ENCODE assay signal across 8 cellular contexts in genomic region chr2:121076885-121077549, GRCh38.
A peak's percentile ranks its signal among the peaks of the same experiment; 100 is the strongest.
DNase-seq lines count a peak whose midpoint lies in the region; ATAC-seq and TF ChIP-seq lines count a peak whose summit lies in the region.

No MANE protein-coding gene starts in this region.

- H3K4me1 ChIP-seq in fibroblast of lung (ENCODE audit: control insufficient read depth, extremely low read depth, insufficient read depth, low read length) (no peaks in the 10 kb centered on the region), osteoblast (ENCODE audit: insufficient read depth, low read length) (peaks cover 7% of the 10 kb centered on the region), vagina (peaks cover 9% of the 10 kb centered on the region)

- no peak overlapping the region for H3K27ac ChIP-seq in fibroblast of lung (ENCODE audit: insufficient read depth, low read length)
- H3K27ac ChIP-seq in osteoblast (ENCODE audit: low read depth, low read length), result no peak overlapping the region
- no peak overlapping the region for H3K27ac ChIP-seq in vagina

- TF ChIP-seq POLR2A in vagina (IDR thresholded peaks at IDR 0.05), result no peak

- intact Hi-C loops in vagina (cut with DNase I), result loop anchor here (2.0 to 10.0 kb wide), 2 partner anchors 212 to 382 kb away; no protein-coding TSS in a partner anchor

- H3K27me3 ChIP-seq in GM06990 (replicated peaks; ENCODE audit: control insufficient read depth, insufficient read depth, low read length), result peaks cover 2% of the 10 kb centered on the region
- H3K27me3 ChIP-seq in fibroblast of lung (ENCODE audit: control insufficient read depth, insufficient read depth, low read length), result peaks cover 3% of the 10 kb centered on the region
- H3K27me3 ChIP-seq in osteoblast (ENCODE audit: insufficient read depth, low read length), result peaks cover 7% of the 10 kb centered on the region
- peaks cover 4% of the 10 kb centered on the region for H3K27me3 ChIP-seq in vagina

- no peak overlapping the region for H3K9ac ChIP-seq in fibroblast of lung (ENCODE audit: insufficient read depth, low read length)

- H3K79me2 ChIP-seq in fibroblast of lung (ENCODE audit: control insufficient read depth, insufficient read depth, low read length) (no peaks in the 10 kb centered on the region), osteoblast (ENCODE audit: insufficient read depth, low read length) (no peaks in the 10 kb centered on the region)

- TF ChIP-seq CTCF in GM06990 (IDR thresholded peaks at IDR 0.05; ENCODE audit: insufficient read depth, low read length, poor library complexity, severe bottlenecking) (peak; percentile 98), fibroblast of lung (conservative IDR thresholded peaks at IDR 0.05 in 1 of 2, IDR thresholded peaks at IDR 0.05 in 1 of 2; ENCODE audit: low read depth in 1 of 2, low read length in 2 of 2) (peak; percentile 73 to 83), osteoblast (IDR thresholded peaks at IDR 0.05; ENCODE audit: extremely low read depth, low read depth, low read length) (peak; percentile 87), vagina (IDR thresholded peaks at IDR 0.05) (peak; percentile 27 to 69 (median 33))

- H3K4me2 ChIP-seq in fibroblast of lung (ENCODE audit: extremely low read depth, insufficient read depth, low read length) (no peak overlapping the region), osteoblast (ENCODE audit: insufficient read depth, low read length) (no peak overlapping the region)

- no peak overlapping the region for H2AFZ ChIP-seq in fibroblast of lung (ENCODE audit: low read length)
- no peak overlapping the region for H2AFZ ChIP-seq in osteoblast (ENCODE audit: low read length)

- H3K9me3 ChIP-seq in fibroblast of lung (ENCODE audit: control insufficient read depth, insufficient read depth, low read depth, low read length), result no peaks in the 10 kb centered on the region
- H3K9me3 ChIP-seq in osteoblast (ENCODE audit: low read depth, low read length), result no peaks in the 10 kb centered on the region
- no peaks in the 10 kb centered on the region for H3K9me3 ChIP-seq in vagina

- ATAC-seq in HG02678 (IDR thresholded peaks at IDR 0.05; ENCODE audit: unreplicated experiment) (peak; percentile 62), GM21825 (IDR thresholded peaks at IDR 0.05; ENCODE audit: unreplicated experiment) (no peak)

- H3K4me3 ChIP-seq in GM06990 (replicated peaks; ENCODE audit: low read depth, low read length), result no peak overlapping the region
- H3K4me3 ChIP-seq in fibroblast of lung (replicated peaks in 1 of 4; ENCODE audit: control extremely low read depth in 1 of 4, insufficient read depth in 1 of 4, low read depth in 3 of 4, low read length in 4 of 4), result no peak overlapping the region
- H3K4me3 ChIP-seq in osteoblast (ENCODE audit: insufficient read depth, low read length), result no peak overlapping the region
- no peak overlapping the region for H3K4me3 ChIP-seq in vagina

- no peaks in the 10 kb centered on the region for H4K20me1 ChIP-seq in fibroblast of lung (ENCODE audit: control insufficient read depth, extremely low read depth, insufficient read depth, low read length)
- no peaks in the 10 kb centered on the region for H4K20me1 ChIP-seq in osteoblast (ENCODE audit: insufficient read depth, low read length)

- DNase-seq in GM06990 (ENCODE audit: extremely low read depth, insufficient read length) (peak; percentile 56), NCI-H774 (lab: John Stamatoyannopoulos, UW) (peak; percentile 31), fibroblast of lung (ENCODE audit: low read depth in 2 of 2) (peak; percentile 23), osteoblast (ENCODE audit: insufficient read length, low spot score, missing footprints) (peak; percentile 92), vagina (ENCODE audit: extremely low spot score in 2 of 2) (no peak)
- DNase-seq in activated CD8-positive, alpha-beta memory T cell treated with anti-CD3 and anti-CD28 coated beads, Interleukin-2, amount 50 U/mL, for 48 hours, result peak; percentile 92

- H3K36me3 ChIP-seq in GM06990 (ENCODE audit: control insufficient read depth, insufficient read depth, low read length) (no peaks in the 10 kb centered on the region), fibroblast of lung (ENCODE audit: control insufficient read depth, insufficient read depth, low read length) (no peaks in the 10 kb centered on the region), osteoblast (ENCODE audit: insufficient read depth, low read length) (no peaks in the 10 kb centered on the region), vagina (no peaks in the 10 kb centered on the region)

Comparison
In these comparisons a context has a peak if more than half of its experiments do, and no peak if none do; other contexts are left out.
1. DNase-seq: peak in GM06990 (single experiment), NCI-H774 (single experiment), activated CD8-positive, alpha-beta memory T cell treated with anti-CD3 and anti-CD28 coated beads, Interleukin-2, amount 50 U/mL, for 48 hours (single experiment), fibroblast of lung (2 of 2) and osteoblast (single experiment); none in vagina (0 of 2).
2. CTCF ChIP-seq: peak in every context shown above with its lines; median percentile 98 in GM06990; 87 in osteoblast; 78 in fibroblast of lung; 33 in vagina.